ENCODE assay signal across 9 cellular contexts in genomic region chr1:101128211-101128727, GRCh38.
A peak's percentile ranks its signal among the peaks of the same experiment; 100 is the strongest.
DNase-seq lines count a peak whose midpoint lies in the region; ATAC-seq, FAIRE-seq and TF ChIP-seq lines count a peak whose summit lies in the region.
"Had no signal": no experiment of that assay in that cellular context is flagged by ENCODE, and none has a peak within 500 bp of the region (broad histone marks: within the 10 kb centered on the region; RNA-seq: fewer than 3 reads in every experiment).

No MANE protein-coding gene starts in this region.

- H3K27ac ChIP-seq in Karpas-422 (ENCODE audit: low read length) (peak overlapping the region; percentile 76), endothelial cell of umbilical vein (ENCODE audit: insufficient read depth, low read depth, low read length) (no peak overlapping the region)
- H3K27ac ChIP-seq: KMS-11 had no signal

- H3K9ac ChIP-seq in Karpas-422 (ENCODE audit: low read length) (peak overlapping the region; percentile 28), endothelial cell of umbilical vein (replicated peaks; ENCODE audit: extremely low read depth, insufficient read depth, low read length) (no peak overlapping the region)
- H3K9ac ChIP-seq: KMS-11 had no signal

- H3K36me3 ChIP-seq in Karpas-422 (ENCODE audit: insufficient read depth, low read length), result no peaks in the 10 kb centered on the region
- H3K36me3 ChIP-seq in endothelial cell of umbilical vein (ENCODE audit: control insufficient read depth in 2 of 2, extremely low read depth in 1 of 2, insufficient read depth in 2 of 2, low read length in 2 of 2), result no peaks in the 10 kb centered on the region

- DNase-seq in Karpas-422, result peak; percentile 88
- DNase-seq in endothelial cell of umbilical vein (ENCODE audit: low read depth, low spot score), result peak; percentile 67
- no peak for DNase-seq in NCI-H1694 treated with DMSO at 0.1 percent for 48 hours (lab: John Stamatoyannopoulos, UW)
- no peak for DNase-seq in effector CD8-positive, alpha-beta T cell (lab: John Stamatoyannopoulos, UW)
- DNase-seq in left ventricle myocardium superior, result no peak
- DNase-seq in DMS 273 (lab: John Stamatoyannopoulos, UW; ENCODE audit: unreplicated experiment), result no peak

- H3K9me3 ChIP-seq in Karpas-422 (ENCODE audit: low read length) (no peaks in the 10 kb centered on the region), endothelial cell of umbilical vein (replicated peaks; ENCODE audit: control insufficient read depth, insufficient read depth, low read length) (no peaks in the 10 kb centered on the region)

- H3K4me2 ChIP-seq in Karpas-422 (ENCODE audit: low read depth, low read length, poor library complexity, severe bottlenecking) (peak overlapping the region; percentile 65), endothelial cell of umbilical vein (ENCODE audit: insufficient read depth, low read length) (no peak overlapping the region)
- H3K4me2 ChIP-seq: KMS-11 had no signal

- POLR2A ChIA-PET in endothelial cell of umbilical vein (lab: Charles Lee), result no interaction called here

- FAIRE-seq in endothelial cell of umbilical vein (lab: Jason Lieb, UNC), result peak; percentile 55

- no peaks in the 10 kb centered on the region for H3K9me1 ChIP-seq in endothelial cell of umbilical vein (replicated peaks; ENCODE audit: control insufficient read depth, extremely low read depth, insufficient read depth, low read length)

- H3K79me2 ChIP-seq in Karpas-422 (ENCODE audit: low read length) (no peaks in the 10 kb centered on the region), endothelial cell of umbilical vein (ENCODE audit: control insufficient read depth, insufficient read depth, low read length) (no peaks in the 10 kb centered on the region)

- ATAC-seq in GM18517 (IDR thresholded peaks at IDR 0.05; ENCODE audit: unreplicated experiment) (peak; percentile 87), GM21737 (IDR thresholded peaks at IDR 0.05; ENCODE audit: unreplicated experiment) (peak; percentile 94), left ventricle myocardium superior (no peak)

- TF ChIP-seq POLR2A in endothelial cell of umbilical vein (IDR thresholded peaks at IDR 0.05; ENCODE audit: low read depth, low read length), result no peak

- peak overlapping the region; percentile 73 for H2AFZ ChIP-seq in Karpas-422 (ENCODE audit: low read length)
- peak overlapping the region; percentile 52 for H2AFZ ChIP-seq in endothelial cell of umbilical vein (ENCODE audit: low read depth, low read length)

- no peaks in the 10 kb centered on the region for H3K9me2 ChIP-seq in Karpas-422 (replicated peaks; ENCODE audit: insufficient read depth, low read length)

- BruUV-seq in endothelial cell of umbilical vein (replicated peaks; lab: Mats Ljungman, UMichigan), result no TSS peak

- H3K4me3 ChIP-seq in Karpas-422 (ENCODE audit: low read length) (peak overlapping the region; percentile 38), endothelial cell of umbilical vein (replicated peaks in 1 of 3; ENCODE audit: insufficient read depth in 1 of 3, low read depth in 1 of 3, low read length in 3 of 3) (no peak overlapping the region)

- dilution Hi-C loops in endothelial cell of umbilical vein (cut with MboI; ENCODE audit: extremely low pct_ligation_motif_present, low sequenced_read_pairs), result no loop called here

- H4K20me1 ChIP-seq in Karpas-422 (ENCODE audit: insufficient read depth, low read depth, low read length) (no peaks in the 10 kb centered on the region), endothelial cell of umbilical vein (replicated peaks; ENCODE audit: control insufficient read depth, extremely low read depth, insufficient read depth, low read length) (no peaks in the 10 kb centered on the region)

- CTCF ChIA-PET in endothelial cell of umbilical vein (lab: Charles Lee), result interaction anchor here (0.9 to 2.8 kb wide), 4 partner anchors 12 to 160 kb away, joined by 3 to 10 read pairs (median 4); no protein-coding TSS in a partner anchor

- H3K4me1 ChIP-seq in Karpas-422 (ENCODE audit: low read length), result peaks cover 46% of the 10 kb centered on the region
- H3K4me1 ChIP-seq in endothelial cell of umbilical vein (ENCODE audit: control insufficient read depth, extremely low read depth, insufficient read depth, low read length), result peaks cover 6% of the 10 kb centered on the region

- H3K27me3 ChIP-seq in Karpas-422 (ENCODE audit: low read length), result no peaks in the 10 kb centered on the region
- no peaks in the 10 kb centered on the region for H3K27me3 ChIP-seq in endothelial cell of umbilical vein (ENCODE audit: control insufficient read depth in 2 of 2, insufficient read depth in 2 of 2, low read length in 2 of 2)

- no peak for TF ChIP-seq CTCF in endothelial cell of umbilical vein (IDR thresholded peaks at IDR 0.05; ENCODE audit: extremely low read depth in 1 of 2, insufficient read depth in 1 of 2, low read depth in 1 of 2, low read length in 2 of 2)

- intact Hi-C loops in endothelial cell of umbilical vein (cut with micrococcal nuclease) (no loop called here), left ventricle myocardium superior (cut with micrococcal nuclease) (no loop called here)

TF ChIP-seq in endothelial cell of umbilical vein, 7 proteins besides CTCF, POLR2A, EP300 and RAD21:
- TF ChIP-seq JUN (IDR thresholded peaks at IDR 0.05; ENCODE audit: borderline replicate concordance, insufficient read depth, insufficient read length, low read depth) (no peak), FOS (IDR thresholded peaks at IDR 0.05; ENCODE audit: borderline replicate concordance, insufficient read depth, low read length) (no peak), MAX (IDR thresholded peaks at IDR 0.05; ENCODE audit: insufficient read depth, insufficient read length) (no peak), POLR2AphosphoS5 (IDR thresholded peaks at IDR 0.05; ENCODE audit: insufficient read depth, low read depth, low read length) (no peak), EZH2 (IDR thresholded peaks at IDR 0.05; ENCODE audit: borderline replicate concordance, low read depth, low read length, severe bottlenecking) (no peak), MYC (IDR thresholded peaks at IDR 0.05; ENCODE audit: low read depth, low read length) (no peak), GATA2 (IDR thresholded peaks at IDR 0.05; ENCODE audit: insufficient read depth, insufficient read length, low read depth, low read length) (no peak)

Comparison
In these comparisons a context has a peak if more than half of its experiments do, and no peak if none do; other contexts are left out.
1. DNase-seq: peak in Karpas-422 (single experiment) and endothelial cell of umbilical vein (single experiment); none in NCI-H1694 treated with DMSO at 0.1 percent for 48 hours (single experiment), effector CD8-positive, alpha-beta T cell (single experiment), left ventricle myocardium superior (single experiment) and DMS 273 (single experiment).